Comparison of ENCODE assay signal across 18 cellular contexts in genomic region chr12:28033538-28033915, GRCh38.
DNase-seq lines count a peak whose midpoint lies in the region; ATAC-seq and TF ChIP-seq lines count a peak whose summit lies in the region.
"Had no signal": no experiment of that assay in that cellular context is flagged by ENCODE, and none has a peak within 500 bp of the region (broad histone marks: within the 10 kb centered on the region; RNA-seq: fewer than 3 reads in every experiment).

No MANE protein-coding gene starts in this region.

- TF ChIP-seq RAD21 in SK-N-SH (IDR thresholded peaks at IDR 0.05; ENCODE audit: low read length): no peak

- no peaks in the 10 kb centered on the region for H3K9me2 ChIP-seq in SK-N-SH

- no peaks in the 10 kb centered on the region for H3K9me3 Mint-ChIP-seq in HFFc6
- no peaks in the 10 kb centered on the region for H3K9me3 Mint-ChIP-seq in type B pancreatic cell

- no peak for TF ChIP-seq EP300 in SK-N-SH (IDR thresholded peaks at IDR 0.05; ENCODE audit: borderline replicate concordance in 1 of 2, low read depth in 1 of 2, low read length in 1 of 2)

- peaks cover 3% of the 10 kb centered on the region for H3F3A ChIP-seq in SK-N-SH (replicated peaks; ENCODE audit: insufficient read depth)

- H3K9ac ChIP-seq in SK-N-SH: peak overlapping the region; percentile 62

- no peak for TF ChIP-seq POLR2A in body of pancreas (IDR thresholded peaks at IDR 0.05)

- H3K27me3 Mint-ChIP-seq in HFFc6 (ENCODE audit: insufficient read depth) (peaks cover 1% of the 10 kb centered on the region; the same call in 1 of the 2 replicates), type B pancreatic cell (peaks cover 3% of the 10 kb centered on the region)

- TF ChIP-seq CTCF in HFFc6 (IDR thresholded peaks at IDR 0.05): no peak
- TF ChIP-seq CTCF in SK-N-SH (IDR thresholded peaks at IDR 0.05): no peak
- TF ChIP-seq CTCF in type B pancreatic cell (conservative IDR thresholded peaks at IDR 0.05): no peak
- no peak for TF ChIP-seq CTCF in body of pancreas (IDR thresholded peaks at IDR 0.05)

- H3K36me3 Mint-ChIP-seq in HFFc6 (ENCODE audit: low read depth) (no peaks in the 10 kb centered on the region), type B pancreatic cell (no peaks in the 10 kb centered on the region)

- H2AFZ ChIP-seq in SK-N-SH (ENCODE audit: low read depth): peak overlapping the region; percentile 52; the same call in 1 of the 2 replicates

- CTCF ChIA-PET in SK-N-SH (lab: Yijun Ruan, JAX): no interaction called here

- POLR2A ChIA-PET in SK-N-SH (lab: Yijun Ruan, JAX): no interaction called here

- H3K36me3 ChIP-seq in SK-N-SH (replicated peaks in 1 of 2; ENCODE audit: control insufficient read depth in 1 of 2, insufficient read depth in 2 of 2, low read length in 1 of 2): no peaks in the 10 kb centered on the region
- H3K36me3 ChIP-seq in body of pancreas (replicated peaks in 1 of 2; ENCODE audit: insufficient read depth in 1 of 2, low read depth in 2 of 2): no peaks in the 10 kb centered on the region
- H3K36me3 ChIP-seq: SJCRH30, thoracic aorta had no signal

- no peak for ATAC-seq in body of pancreas
- ATAC-seq: left ventricle myocardium superior had no signal

- H3K27me3 ChIP-seq in SK-N-SH (ENCODE audit: insufficient read depth) (no peaks in the 10 kb centered on the region), body of pancreas (no peaks in the 10 kb centered on the region)
- H3K27me3 ChIP-seq: SJCRH30 had no signal

- DNase-seq in HFFc6 (peak; percentile 32), SK-N-SH (no peak), fibroblast of peridontal ligament (ENCODE audit: extremely low read depth) (peak; percentile 44), type B pancreatic cell (ENCODE audit: extremely low spot score, unreplicated experiment) (no peak), body of pancreas (no peak), NCI-H1092 (lab: John Stamatoyannopoulos, UW) (no peak), NCI-H2029 treated with DMSO at 0.1 percent for 48 hours (lab: John Stamatoyannopoulos, UW) (no peak)
- DNase-seq: activated CD4-positive, CD25-positive, alpha-beta regulatory T cell treated with anti-CD3 and anti-CD28 coated beads, Interleukin-2, amount 50 U/mL, for 72 hours; activated effector memory CD4-positive, alpha-beta T cell treated with Interleukin-2 at 50 U/mL for 16 hours; DMS153; effector memory CD4-positive, alpha-beta T cell; left ventricle myocardium superior; MM.1S; NCI-H187 treated with DMSO at 0.1 percent for 48 hours; SJCRH30 had no signal

- no peaks in the 10 kb centered on the region for H4K20me1 ChIP-seq in SK-N-SH (ENCODE audit: insufficient read depth)

- peak overlapping the region; percentile 8; the same call in 1 of the 2 replicates for H3K4me2 ChIP-seq in SK-N-SH

- 44% methylated on average over 2 of the region's 2 CpGs for WGBS in SK-N-SH (ENCODE audit: low lambda C conversion rate)
- 82 to 94% methylated on average over 2 of the region's 2 CpGs for WGBS in body of pancreas, 2 donors

- H3K4me1 Mint-ChIP-seq in HFFc6 (ENCODE audit: low read depth) (peaks cover 38% of the 10 kb centered on the region), type B pancreatic cell (ENCODE audit: unreplicated experiment) (peaks cover 6% of the 10 kb centered on the region)

- H3K4me1 ChIP-seq in SK-N-SH (ENCODE audit: control insufficient read depth in 1 of 2, insufficient read depth in 2 of 2, low read depth in 1 of 2, low read length in 1 of 2): peaks cover 5 to 33% of the 10 kb centered on the region in 2 experiments; a peak in 3 of 4 replicates
- no peaks in the 10 kb centered on the region for H3K4me1 ChIP-seq in body of pancreas

- H3K4me3 ChIP-seq in SK-N-SH (ENCODE audit: low read depth in 2 of 2, low read length in 1 of 2) (no peak overlapping the region), body of pancreas (no peak overlapping the region)
- H3K4me3 ChIP-seq: SJCRH30, skin epidermis, thoracic aorta had no signal

- H3K27ac Mint-ChIP-seq in HFFc6 (peak overlapping the region; percentile 93), type B pancreatic cell (peak overlapping the region; percentile 13)

- H3K9me3 ChIP-seq in SK-N-SH (no peaks in the 10 kb centered on the region), body of pancreas (no peaks in the 10 kb centered on the region)
- H3K9me3 ChIP-seq: SJCRH30, thoracic aorta had no signal

- intact Hi-C loops in body of pancreas (cut with DNase I): no loop called here

- H3K79me2 ChIP-seq in SK-N-SH (ENCODE audit: insufficient read depth): no peaks in the 10 kb centered on the region

- H3K27ac ChIP-seq in SK-N-SH (ENCODE audit: low read depth in 2 of 2, low read length in 1 of 2) (peak overlapping the region in 1 of 2 experiments; percentile 81; a peak in 2 of 4 replicates), body of pancreas (no peak overlapping the region)
- H3K27ac ChIP-seq: C4-2B, SJCRH30, thoracic aorta had no signal

- peak overlapping the region; percentile 45 for H3K4me3 Mint-ChIP-seq in HFFc6
- no peak overlapping the region for H3K4me3 Mint-ChIP-seq in type B pancreatic cell

TF ChIP-seq in SK-N-SH, 30 proteins besides CTCF, POLR2A, EP300 and RAD21:
- peak; percentile 47 for TF ChIP-seq JUND (IDR thresholded peaks at IDR 0.05)
- peak; percentile 53; the same call in 1 of the 2 replicates for TF ChIP-seq PBX3 (IDR thresholded peaks at IDR 0.05)
- no peak for TF ChIP-seq MXI1 (IDR thresholded peaks at IDR 0.05; ENCODE audit: low read depth, low read length)
- TF ChIP-seq FOSL2 (IDR thresholded peaks at IDR 0.05; ENCODE audit: borderline replicate concordance, low read depth): peak; percentile 73; the same call in 1 of the 2 replicates

Comparison
In these comparisons a context has a peak if more than half of its experiments do, and no peak if none do; other contexts are left out.
1. DNase-seq: peak in HFFc6 (single experiment) and fibroblast of peridontal ligament (single experiment); none in SK-N-SH (single experiment), type B pancreatic cell (single experiment), body of pancreas (0 of 4), NCI-H1092 (single experiment) and NCI-H2029 treated with DMSO at 0.1 percent for 48 hours (single experiment).